ENCODE assay signal across 23 cellular contexts in the genomic region with DNA sequence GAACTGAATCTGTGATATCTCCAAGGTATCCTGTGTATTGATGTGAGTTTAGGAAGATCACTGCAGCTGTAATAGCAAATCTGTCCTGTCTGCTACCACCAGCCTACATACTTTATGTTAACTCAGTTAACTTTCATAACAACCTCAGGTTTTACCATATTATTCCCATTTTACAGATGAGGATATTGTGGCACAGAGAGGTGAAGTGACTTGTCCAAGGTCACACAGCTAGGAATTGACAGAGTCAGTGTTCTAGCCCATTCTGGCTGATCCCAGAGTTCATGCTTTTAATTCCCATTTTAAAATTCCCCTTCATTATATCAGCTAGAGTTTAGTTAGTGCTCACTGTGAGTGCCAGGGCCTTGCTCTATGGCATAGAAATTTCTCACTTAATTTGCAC. TPM values are rescaled to one million over a fixed set of nuclear protein-coding genes. Genes with fewer than 3 reads are reported as not detected.
DNase-seq lines count a peak whose midpoint lies in the region; ATAC-seq, FAIRE-seq and TF ChIP-seq lines count a peak whose summit lies in the region.
"Had no signal": no experiment of that assay in that cellular context is flagged by ENCODE, and none has a peak within 500 bp of the region (broad histone marks: within the 10 kb centered on the region; RNA-seq: fewer than 3 reads in every experiment).

No MANE protein-coding gene starts in this region.

- peaks cover 0 to 3% (median 0%) of the 10 kb centered on the region in 3 donors for H3K27me3 Mint-ChIP-seq in immature natural killer cell (ENCODE audit: low read depth in 3 of 3)

- no TSS peak for BruUV-seq in OCI-LY7 (replicated peaks; lab: Mats Ljungman, UMichigan)

- no peaks in the 10 kb centered on the region for H3K9me3 Mint-ChIP-seq in immature natural killer cell
- H3K9me3 Mint-ChIP-seq: CD8-positive, alpha-beta T cell had no signal

- CTCF ChIA-PET in OCI-LY7 (lab: Charles Lee; ENCODE audit: unreplicated experiment): no interaction called here

- no peak overlapping the region for H2BK5ac ChIP-seq in neuronal stem cell (ENCODE audit: low read length)

- H4K8ac ChIP-seq in neuronal stem cell (ENCODE audit: low read depth, low read length): no peak overlapping the region

- H2BK15ac ChIP-seq in neuronal stem cell (ENCODE audit: low read length): no peak overlapping the region

- H4K91ac ChIP-seq in neuronal stem cell (ENCODE audit: low read depth, low read length, poor library complexity): no peak overlapping the region

- H2AK5ac ChIP-seq in neuronal stem cell (ENCODE audit: low read depth, low read length): no peak overlapping the region

- peaks cover 93 to 100% of the 10 kb centered on the region in 2 donors for H3K4me1 Mint-ChIP-seq in immature natural killer cell

- no peaks in the 10 kb centered on the region for H3K9me2 ChIP-seq in OCI-LY7 (ENCODE audit: insufficient read depth, low read length)

- H3K27me3 ChIP-seq in neuronal stem cell (ENCODE audit: control insufficient read depth in 3 of 3, insufficient read depth in 3 of 3, low read depth in 1 of 3, low read length in 3 of 3) (no peaks in the 10 kb centered on the region), small intestine (ENCODE audit: control insufficient read depth in 2 of 2, insufficient read depth in 2 of 2, low read length in 2 of 2) (no peaks in the 10 kb centered on the region)

- no peak for TF ChIP-seq POLR2A in GM12891 (IDR thresholded peaks at IDR 0.05; ENCODE audit: low read depth, low read length)

- H3K27ac Mint-ChIP-seq in immature natural killer cell: peak overlapping the region in 4 of 6 donors; percentile 74 to 95 (median 80)
- H3K27ac Mint-ChIP-seq: CD8-positive, alpha-beta T cell had no signal

- no peak overlapping the region for H3K4ac ChIP-seq in neuronal stem cell (ENCODE audit: low read length)

- H3K27ac ChIP-seq in OCI-LY7 (ENCODE audit: low read depth, low read length, poor library complexity, severe bottlenecking) (no peak overlapping the region), neuronal stem cell (replicated peaks; ENCODE audit: low read length) (no peak overlapping the region), small intestine (ENCODE audit: low read depth in 1 of 2, low read length in 1 of 2) (no peak overlapping the region)
- H3K27ac ChIP-seq: A549, C4-2B, KMS-11 had no signal

- H3K79me2 ChIP-seq in OCI-LY7 (ENCODE audit: insufficient read depth, low read depth, low read length): no peaks in the 10 kb centered on the region

- H3K36me3 Mint-ChIP-seq in immature natural killer cell: no peaks in the 10 kb centered on the region
- H3K36me3 Mint-ChIP-seq: CD8-positive, alpha-beta T cell had no signal

- H4K20me1 ChIP-seq in OCI-LY7 (ENCODE audit: insufficient read depth, low read length): no peaks in the 10 kb centered on the region

- H3K14ac ChIP-seq in neuronal stem cell (ENCODE audit: low read length): no peak overlapping the region

- no peak overlapping the region for H2BK120ac ChIP-seq in neuronal stem cell (ENCODE audit: low read depth, low read length)

- H2AFZ ChIP-seq in OCI-LY7 (ENCODE audit: low read length) (peak overlapping the region; percentile 22; the same call in 1 of the 2 replicates), neuronal stem cell (ENCODE audit: low read length) (peak overlapping the region; percentile 55)

- H3K4me3 ChIP-seq in OCI-LY7 (ENCODE audit: low read depth, low read length, poor library complexity, severe bottlenecking) (no peak overlapping the region), neuronal stem cell (ENCODE audit: low read length in 2 of 2) (no peak overlapping the region), small intestine (ENCODE audit: low read depth in 1 of 2, low read length in 2 of 2) (no peak overlapping the region)
- H3K4me3 ChIP-seq: A549 had no signal

- H2BK12ac ChIP-seq in neuronal stem cell (ENCODE audit: low read length): no peak overlapping the region

- DNase-seq in GM12891 (ENCODE audit: insufficient read length, low spot score) (no peak), OCI-LY7 (ENCODE audit: low spot score) (no peak), immature natural killer cell (no peak), neuronal stem cell (ENCODE audit: low spot score) (no peak), small intestine (no peak), mesenteric fat pad (ENCODE audit: low spot score) (no peak)
- DNase-seq: CD8-positive, alpha-beta T cell; DMS79 treated with DMSO at 0.1 percent for 48 hours; GF-D8; IMR-90; NCI-H1417 treated with DMSO at 0.1 percent for 48 hours; NCI-H1694 treated with DMSO at 0.1 percent for 48 hours; NCI-H2227 treated with DMSO at 0.1 percent for 48 hours; NCI-H526 treated with DMSO at 0.1 percent for 48 hours; RPMI8226; SHP77 treated with DMSO at 0.1 percent for 48 hours had no signal

- no peak overlapping the region for H3K23ac ChIP-seq in neuronal stem cell (ENCODE audit: low read depth, low read length, poor library complexity)

- FAIRE-seq in GM12891 (lab: Jason Lieb, UNC) (peak; percentile 20), small intestine (lab: Jason Lieb, UNC) (no peak)
- FAIRE-seq: A549, GM12892, H54 had no signal

- intact Hi-C loops in OCI-LY7 (cut with micrococcal nuclease; ENCODE audit: unreplicated experiment): no loop called here

- H3K4me3 Mint-ChIP-seq in immature natural killer cell: no peak overlapping the region
- H3K4me3 Mint-ChIP-seq: CD8-positive, alpha-beta T cell had no signal

- H3K9me3 ChIP-seq in OCI-LY7 (ENCODE audit: low read length): peaks cover 29% of the 10 kb centered on the region
- no peaks in the 10 kb centered on the region for H3K9me3 ChIP-seq in neuronal stem cell (replicated peaks in 1 of 2; ENCODE audit: control insufficient read depth in 2 of 2, insufficient read depth in 1 of 2, low read depth in 1 of 2, low read length in 2 of 2)
- no peaks in the 10 kb centered on the region for H3K9me3 ChIP-seq in small intestine (ENCODE audit: control insufficient read depth, low read depth)
- H3K9me3 ChIP-seq: A549 had no signal

- no peaks in the 10 kb centered on the region for H3K79me1 ChIP-seq in neuronal stem cell (ENCODE audit: low read depth, low read length)

- H3K36me3 ChIP-seq in OCI-LY7 (ENCODE audit: insufficient read depth, low read length) (peaks cover 14% of the 10 kb centered on the region), neuronal stem cell (replicated peaks in 1 of 2; ENCODE audit: control insufficient read depth in 2 of 2, insufficient read depth in 2 of 2, low read length in 2 of 2) (no peaks in the 10 kb centered on the region), small intestine (ENCODE audit: control insufficient read depth in 2 of 2, insufficient read depth in 2 of 2, low read length in 2 of 2) (no peaks in the 10 kb centered on the region)

- POLR2A ChIA-PET in OCI-LY7 (lab: Charles Lee): interaction anchor here (0.5 to 11.7 kb wide), 5 partner anchors 10 to 313 kb away, joined by 3 to 103 read pairs (median 8); no protein-coding TSS in a partner anchor

- TF ChIP-seq CTCF in OCI-LY7 (conservative IDR thresholded peaks at IDR 0.05; ENCODE audit: low read length): no peak

- ATAC-seq in HG02840 (IDR thresholded peaks at IDR 0.05; ENCODE audit: low FRiP score, unreplicated experiment): no peak
- ATAC-seq: A549; CD8-positive, alpha-beta T cell had no signal

- H3K9ac ChIP-seq in neuronal stem cell (ENCODE audit: low read depth, low read length, poor library complexity): no peak overlapping the region
- H3K9ac ChIP-seq: KMS-11 had no signal

- no peak overlapping the region for H3K4me2 ChIP-seq in OCI-LY7 (ENCODE audit: low read length)
- H3K4me2 ChIP-seq in neuronal stem cell (ENCODE audit: insufficient read depth, low read length, poor library complexity, severe bottlenecking): no peak overlapping the region
- H3K4me2 ChIP-seq: A549, KMS-11 had no signal

- H3K4me1 ChIP-seq in OCI-LY7 (ENCODE audit: insufficient read depth, low read length, poor library complexity, severe bottlenecking) (peaks cover 76% of the 10 kb centered on the region), neuronal stem cell (ENCODE audit: control insufficient read depth in 2 of 2, insufficient read depth in 1 of 2, low read depth in 1 of 2, low read length in 2 of 2) (peaks cover 6 to 19% of the 10 kb centered on the region in 2 donors), small intestine (ENCODE audit: control insufficient read depth in 2 of 2, insufficient read depth in 1 of 2, low read depth in 1 of 2, low read length in 1 of 2) (no peaks in the 10 kb centered on the region)
- H3K4me1 ChIP-seq: A549 had no signal

- H3K18ac ChIP-seq in neuronal stem cell (ENCODE audit: low read length): no peak overlapping the region

TF ChIP-seq in GM12891, 5 proteins besides CTCF, POLR2A, EP300 and RAD21:
- no peak for TF ChIP-seq POU2F2 (IDR thresholded peaks at IDR 0.05; ENCODE audit: low read depth, low read length)
- TF ChIP-seq TAF1 (IDR thresholded peaks at IDR 0.05; ENCODE audit: low read depth, low read length): no peak
- no peak for TF ChIP-seq POLR2AphosphoS5 (IDR thresholded peaks at IDR 0.05; ENCODE audit: low read depth, low read length)
- no peak for TF ChIP-seq SPI1 (IDR thresholded peaks at IDR 0.05; ENCODE audit: low read depth, low read length)
- no peak for TF ChIP-seq PAX5 (IDR thresholded peaks at IDR 0.05; ENCODE audit: insufficient read depth, low read length, severe bottlenecking)
TF ChIP-seq in GM12891: peak in this region for 0.

RNA-seq across cellular contexts. Expression of a gene that starts 49.4 kb away (rescaled TPM):
- polyA plus RNA-seq in GM12891 (2012; ENCODE audit: low read depth, missing spikeins): 207 TPM
- total RNA-seq in OCI-LY7 (2014; rRNA removed; shearing (Covaris generic)): 20.8 and 27.3 TPM in 2 replicates
- 80.6 and 88.7 TPM in 2 replicates for total RNA-seq in OCI-LY7 (2022)
- 100 to 1,000 TPM; 494 to 692 (median 535) TPM for polyA plus RNA-seq in immature natural killer cell
- polyA plus RNA-seq in neuronal stem cell (2013, experiment 1 of 2): 0.01 TPM
- 0.04 TPM for polyA plus RNA-seq in neuronal stem cell (2013, experiment 2 of 2)
- polyA plus RNA-seq in small intestine: 1 to 10 TPM; 2.5 to 6.2 (median 4.3) TPM
- total RNA-seq in mesenteric fat pad: 30.0 TPM
- total RNA-seq: NCI-H460 had no signal
- polyA plus RNA-seq: IMR-90 had no signal

RNA-seq across cellular contexts. Expression of a gene that starts 52.6 kb away (rescaled TPM):
- polyA plus RNA-seq in GM12891 (2012; ENCODE audit: low read depth, missing spikeins): 0.23 TPM
- 1.5 and 1.8 TPM in 2 replicates for total RNA-seq in OCI-LY7 (2014; rRNA removed; shearing (Covaris generic))
- total RNA-seq in OCI-LY7 (2022): 6.8 and 8.5 TPM in 2 replicates
- polyA plus RNA-seq in immature natural killer cell: under 1 TPM in 2 of 3 donors, not detected in 1; 0.28 to 0.39 TPM
- 2.7 TPM for polyA plus RNA-seq in neuronal stem cell (2013, experiment 1 of 2)
- 2.6 TPM for polyA plus RNA-seq in neuronal stem cell (2013, experiment 2 of 2)
- polyA plus RNA-seq in small intestine: 1 to 10 TPM in 2 of 3 donors, under 1 TPM in 1; 0.78 to 2.2 (median 1.1) TPM
- total RNA-seq in mesenteric fat pad: 1.5 TPM

RNA-seq across cellular contexts. Expression of a gene that starts 52.9 kb away (rescaled TPM):
- polyA plus RNA-seq in GM12891 (2012; ENCODE audit: low read depth, missing spikeins): 0.85 TPM
- 6.1 and 8.8 TPM in 2 replicates for total RNA-seq in OCI-LY7 (2014; rRNA removed; shearing (Covaris generic))
- total RNA-seq in OCI-LY7 (2022) (6.8 and 7.6 TPM in 2 replicates), mesenteric fat pad (6.4 TPM)
- polyA plus RNA-seq in immature natural killer cell (under 1 TPM in 2 of 3 donors, not detected in 1; 0.74 to 0.97 TPM), small intestine (under 1 TPM; 0.27 to 0.45 (median 0.42) TPM)
- 3.2 TPM for polyA plus RNA-seq in neuronal stem cell (2013, experiment 1 of 2)
- polyA plus RNA-seq in neuronal stem cell (2013, experiment 2 of 2): 3.5 TPM
